Comparison of ENCODE assay signal across 11 cellular contexts in the genomic region with DNA sequence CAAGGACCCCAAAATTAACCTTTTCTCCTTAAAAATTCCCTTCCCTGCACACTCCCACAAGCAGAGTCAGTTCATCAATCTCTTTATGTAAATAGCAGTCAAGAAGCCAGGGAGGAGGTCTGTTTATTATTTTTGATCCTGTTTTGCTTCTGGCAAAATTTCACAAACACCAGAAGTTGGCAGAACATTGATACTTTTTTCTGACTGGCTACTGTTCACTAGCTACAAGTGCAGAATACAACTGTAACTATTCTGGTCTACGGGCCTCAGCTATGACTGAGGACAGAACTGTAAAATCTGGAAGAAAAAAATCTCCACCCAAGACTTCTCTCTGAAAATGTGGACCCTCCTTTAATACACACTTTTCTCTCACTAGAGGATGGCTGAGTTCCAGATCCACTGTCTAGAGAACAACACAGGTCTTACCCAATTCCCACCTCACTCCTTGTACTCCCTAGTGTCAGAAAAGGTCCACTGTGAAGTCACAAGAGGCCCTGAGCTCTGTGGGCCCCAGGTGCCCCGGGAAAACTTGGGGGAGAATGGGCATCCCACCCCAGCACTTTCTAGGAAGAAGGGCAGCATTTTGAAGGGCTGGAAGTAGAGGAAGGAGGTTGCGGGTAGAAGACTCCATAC. TPM values are rescaled to one million over a fixed set of nuclear protein-coding genes. Genes with fewer than 3 reads are reported as not detected.
DNase-seq lines count a peak whose midpoint lies in the region; ATAC-seq and TF ChIP-seq lines count a peak whose summit lies in the region.
"Had no signal": no experiment of that assay in that cellular context is flagged by ENCODE, and none has a peak within 500 bp of the region (broad histone marks: within the 10 kb centered on the region; RNA-seq: fewer than 3 reads in every experiment).

No MANE protein-coding gene starts in this region.

- no peaks in the 10 kb centered on the region for H3K27me3 ChIP-seq in IMR-90 (ENCODE audit: control insufficient read depth, insufficient read depth, low read length)
- H3K27me3 ChIP-seq in dorsolateral prefrontal cortex: no peaks in the 10 kb centered on the region
- H3K27me3 ChIP-seq in stomach: no peaks in the 10 kb centered on the region

- H3K56ac ChIP-seq in IMR-90 (ENCODE audit: extremely low read depth, insufficient read depth, low read length): no peak overlapping the region

- TF ChIP-seq RAD21 in IMR-90 (IDR thresholded peaks at IDR 0.05; ENCODE audit: low read length): no peak

- no peak for TF ChIP-seq EP300 in stomach (IDR thresholded peaks at IDR 0.05)

- ATAC-seq in IMR-90 (ENCODE audit: low read depth): peak; percentile 55
- no peak for ATAC-seq in activated T-helper 17 cell treated with anti-CD3 and anti-CD28 coated beads, Interleukin-2, amount 50 U/mL, for 72 hours (replicated peaks)
- ATAC-seq: left colon had no signal

- H3K4me1 ChIP-seq in IMR-90 (ENCODE audit: control insufficient read depth, insufficient read depth, low read length) (peaks cover 34% of the 10 kb centered on the region), stomach (peaks cover 53 to 100% (median 78%) of the 10 kb centered on the region in 4 donors)

- CTCF ChIA-PET in IMR-90 (lab: Yijun Ruan, JAX): no interaction called here

- no peaks in the 10 kb centered on the region for H3K27me3 Mint-ChIP-seq in activated T-helper 17 cell treated with anti-CD3 and anti-CD28 coated beads, Interleukin-2, amount 50 U/mL, for 72 hours

- H2BK5ac ChIP-seq in IMR-90 (ENCODE audit: low read depth, low read length, poor library complexity, severe bottlenecking): peak overlapping the region; percentile 59

- no peak overlapping the region for H3K27ac Mint-ChIP-seq in activated T-helper 17 cell treated with anti-CD3 and anti-CD28 coated beads, Interleukin-2, amount 50 U/mL, for 72 hours
- H3K27ac Mint-ChIP-seq: B cell had no signal

- peak overlapping the region; percentile 9 for H3K4me2 ChIP-seq in IMR-90 (ENCODE audit: low read depth, low read length)

- peak overlapping the region; percentile 94; the same call in 1 of the 2 replicates for H3K18ac ChIP-seq in IMR-90 (ENCODE audit: low read depth, low read length)

- H4K8ac ChIP-seq in IMR-90 (ENCODE audit: low read depth in 2 of 2, low read length in 2 of 2): peak overlapping the region; percentile 14 to 57; a peak in 2 of 4 replicates

- in situ Hi-C loops in IMR-90 (cut with MboI; ENCODE audit: low sequenced_read_pairs): no loop called here

- H3K4me3 ChIP-seq in IMR-90 (ENCODE audit: insufficient read depth, low read depth, low read length): no peak overlapping the region
- no peak overlapping the region for H3K4me3 ChIP-seq in dorsolateral prefrontal cortex
- no peak overlapping the region for H3K4me3 ChIP-seq in stomach

- peak overlapping the region; percentile 58 for H3K23ac ChIP-seq in IMR-90 (ENCODE audit: low read depth, low read length)

- H2BK120ac ChIP-seq in IMR-90 (ENCODE audit: low read depth, low read length): peak overlapping the region; percentile 54

- peak overlapping the region; percentile 80 for H2AK5ac ChIP-seq in IMR-90 (ENCODE audit: low read depth, low read length)

- POLR2A ChIA-PET in IMR-90 (lab: Charles Lee; ENCODE audit: unreplicated experiment): no interaction called here

- peak overlapping the region; percentile 34 for H3K14ac ChIP-seq in IMR-90 (replicated peaks; ENCODE audit: low read depth, low read length)

- no peaks in the 10 kb centered on the region for H3K4me1 Mint-ChIP-seq in activated T-helper 17 cell treated with anti-CD3 and anti-CD28 coated beads, Interleukin-2, amount 50 U/mL, for 72 hours
- H3K4me1 Mint-ChIP-seq: B cell had no signal

- H3K4me3 Mint-ChIP-seq in activated T-helper 17 cell treated with anti-CD3 and anti-CD28 coated beads, Interleukin-2, amount 50 U/mL, for 72 hours: no peak overlapping the region
- H3K4me3 Mint-ChIP-seq: B cell had no signal

- peaks cover 70% of the 10 kb centered on the region for H4K20me1 ChIP-seq in IMR-90 (ENCODE audit: insufficient read depth, low read length)

- no peak overlapping the region for H2AFZ ChIP-seq in IMR-90 (replicated peaks; ENCODE audit: low read length, poor library complexity)

- dilution Hi-C loops in IMR-90 (cut with HindIII; ENCODE audit: low sequenced_read_pairs, unreplicated experiment): no loop called here

- H3K9me3 Mint-ChIP-seq in activated T-helper 17 cell treated with anti-CD3 and anti-CD28 coated beads, Interleukin-2, amount 50 U/mL, for 72 hours: no peaks in the 10 kb centered on the region

- peak overlapping the region; percentile 39 for H3K27ac ChIP-seq in IMR-90 (ENCODE audit: insufficient read depth, low read length)
- H3K27ac ChIP-seq in dorsolateral prefrontal cortex: peak overlapping the region in 54 of 59 donors; percentile 7 to 80 (median 61)
- peak overlapping the region; percentile 1 to 81 (median 77) for H3K27ac ChIP-seq in stomach

- TF ChIP-seq POLR2A in IMR-90 (IDR thresholded peaks at IDR 0.05; ENCODE audit: low read depth, low read length): no peak
- TF ChIP-seq POLR2A in stomach (IDR thresholded peaks at IDR 0.05): no peak

- peak; percentile 49 for DNase-seq in IMR-90
- no peak for DNase-seq in dorsolateral prefrontal cortex
- DNase-seq in left kidney (ENCODE audit: low read depth, low spot score): peak; percentile 15
- DNase-seq in stomach: no peak
- DNase-seq in GM03348 (ENCODE audit: low spot score): no peak
- DNase-seq in NCI-H526 (lab: John Stamatoyannopoulos, UW): no peak
- no peak for DNase-seq in hippocampal formation (lab: John Stamatoyannopoulos, UW)
- DNase-seq: erythroblast, left colon had no signal

- H4K5ac ChIP-seq in IMR-90 (ENCODE audit: low read depth, low read length): peak overlapping the region; percentile 67

- 100% methylated on average over 1 of the region's 3 CpGs; no CpG with 5 or more reads in 1 of the 2 experiments for WGBS in IMR-90 (ENCODE audit: extremely low coverage in 2 of 2, insufficient read length in 1 of 2), 2 experiments
- 42 to 63% (median 53%) methylated on average over 3 of the region's 3 CpGs for WGBS in stomach, 5 donors

- no peaks in the 10 kb centered on the region for H3K36me3 Mint-ChIP-seq in activated T-helper 17 cell treated with anti-CD3 and anti-CD28 coated beads, Interleukin-2, amount 50 U/mL, for 72 hours (ENCODE audit: low read depth)

- peak overlapping the region; percentile 70; the same call in 1 of the 3 replicates for H2BK15ac ChIP-seq in IMR-90 (ENCODE audit: low read depth, low read length)

- H3K79me1 ChIP-seq in IMR-90 (ENCODE audit: low read depth in 1 of 2, low read length in 2 of 2): peaks cover 33 to 87% of the 10 kb centered on the region in 2 experiments

- H4K91ac ChIP-seq in IMR-90 (ENCODE audit: insufficient read depth, low read depth, low read length): no peak overlapping the region; the same call in 1 of the 2 replicates

- H3K9me1 ChIP-seq in IMR-90 (ENCODE audit: insufficient read depth, low read length): peaks cover 31% of the 10 kb centered on the region

- no TSS peak for BruUV-seq in IMR-90 (replicated peaks; lab: Mats Ljungman, UMichigan)

- no peak overlapping the region for H3K9ac ChIP-seq in IMR-90 (ENCODE audit: low read depth, low read length)

- H3K36me3 ChIP-seq in IMR-90 (ENCODE audit: control insufficient read depth, insufficient read depth, low read length) (peaks cover 18% of the 10 kb centered on the region), stomach (no peaks in the 10 kb centered on the region)

- no peak for TF ChIP-seq CTCF in IMR-90 (conservative IDR thresholded peaks at IDR 0.05; ENCODE audit: low read depth, low read length)
- no peak for TF ChIP-seq CTCF in dorsolateral prefrontal cortex (IDR thresholded peaks at IDR 0.05 in 54 of 56, conservative IDR thresholded peaks at IDR 0.05 in 2 of 56; ENCODE audit: low read depth in 1 of 56, partially characterized antibody in 56 of 56)
- no peak for TF ChIP-seq CTCF in stomach (IDR thresholded peaks at IDR 0.05)

- intact Hi-C loops in IMR-90 (cut with micrococcal nuclease) (no loop called here), dorsolateral prefrontal cortex (cut with DNase I) (no loop called here), stomach (cut with DNase I; ENCODE audit: low total_unique reads) (no loop called here)

- peak overlapping the region; percentile 68 for H2AK9ac ChIP-seq in IMR-90 (replicated peaks; ENCODE audit: low read depth, low read length, poor library complexity)

- no peaks in the 10 kb centered on the region for H3K9me3 ChIP-seq in IMR-90 (ENCODE audit: control insufficient read depth, insufficient read depth, low read length)
- H3K9me3 ChIP-seq in stomach: no peaks in the 10 kb centered on the region

- peak overlapping the region; percentile 69 for H3K4ac ChIP-seq in IMR-90 (ENCODE audit: low read depth, low read length)

- peak overlapping the region; percentile 16 for H2BK20ac ChIP-seq in IMR-90 (ENCODE audit: low read depth, low read length)

TF ChIP-seq in IMR-90, 13 proteins besides CTCF, POLR2A, EP300 and RAD21:
- TF ChIP-seq CEBPB (IDR thresholded peaks at IDR 0.05; ENCODE audit: low read depth, low read length) (no peak), RFX5 (IDR thresholded peaks at IDR 0.05; ENCODE audit: low read depth, low read length) (no peak), FOS (IDR thresholded peaks at IDR 0.05; ENCODE audit: low read depth, low read length) (no peak), SMC3 (IDR thresholded peaks at IDR 0.05; ENCODE audit: low read depth, low read length) (no peak), CHD1 (IDR thresholded peaks at IDR 0.05; ENCODE audit: low read depth, low read length) (no peak)
- TF ChIP-seq, protein P1, sequence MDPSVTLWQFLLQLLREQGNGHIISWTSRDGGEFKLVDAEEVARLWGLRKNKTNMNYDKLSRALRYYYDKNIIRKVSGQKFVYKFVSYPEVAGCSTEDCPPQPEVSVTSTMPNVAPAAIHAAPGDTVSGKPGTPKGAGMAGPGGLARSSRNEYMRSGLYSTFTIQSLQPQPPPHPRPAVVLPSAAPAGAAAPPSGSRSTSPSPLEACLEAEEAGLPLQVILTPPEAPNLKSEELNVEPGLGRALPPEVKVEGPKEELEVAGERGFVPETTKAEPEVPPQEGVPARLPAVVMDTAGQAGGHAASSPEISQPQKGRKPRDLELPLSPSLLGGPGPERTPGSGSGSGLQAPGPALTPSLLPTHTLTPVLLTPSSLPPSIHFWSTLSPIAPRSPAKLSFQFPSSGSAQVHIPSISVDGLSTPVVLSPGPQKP (IDR thresholded peaks at IDR 0.05; ENCODE audit: borderline replicate concordance, low read depth, low read length): no peak

RNA-seq across cellular contexts. Expression of a gene that starts 14.5 kb away (rescaled TPM):
- total RNA-seq in IMR-90 (2012; rRNA removed) (46.6 and 46.9 TPM in 2 replicates), dorsolateral prefrontal cortex (10 to 100 TPM; 42.3 to 91.6 (median 62.0) TPM), stomach (100 to 1,000 TPM in 1 of 5 donors, 10 to 100 TPM in 4; 41.3 to 158 (median 54.3) TPM)
- polyA plus RNA-seq in IMR-90 (2012; rRNA removed) (23.6 and 27.0 TPM in 2 replicates), stomach (1 to 10 TPM; 4.4 to 9.2 (median 6.7) TPM)
- 11.8 and 14.7 TPM in 2 replicates for polyA plus RNA-seq in IMR-90 (2012; cell fraction: cytosol; rRNA removed)
- 43.0 and 67.3 TPM in 2 replicates for polyA plus RNA-seq in IMR-90 (2012; cell fraction: nucleus; rRNA removed; ENCODE audit: low replicate concordance)
- 1 to 10 TPM; 1.1 to 2.3 TPM for total RNA-seq in activated T-helper 17 cell treated with anti-CD3 and anti-CD28 coated beads, Interleukin-2, amount 50 U/mL, for 72 hours

Comparison
In these comparisons a context has a peak if more than half of its experiments do, and no peak if none do; other contexts are left out.
1. DNase-seq: peak in IMR-90 (single experiment) and left kidney (single experiment); none in dorsolateral prefrontal cortex (0 of 10), stomach (single experiment), GM03348 (single experiment), NCI-H526 (0 of 2) and hippocampal formation (0 of 2).
2. RNA of a gene that starts 14.5 kb away (total RNA-seq): 42.3 to 91.6 TPM in dorsolateral prefrontal cortex, 41.3 to 158 TPM in stomach and 46.6 to 46.9 TPM in IMR-90; 1.1 to 2.3 TPM in activated T-helper 17 cell treated with anti-CD3 and anti-CD28 coated beads, Interleukin-2, amount 50 U/mL, for 72 hours; every median in the first group is over 10 times any median in the second.
3. Peak in every context shown above with its lines, with median percentiles within 50 percentile points of each other: H3K27ac ChIP-seq.